Comparison of ENCODE assay signal across 19 cellular contexts in genomic region chr3:70990723-70991122, GRCh38.
DNase-seq lines count a peak whose midpoint lies in the region; ATAC-seq and TF ChIP-seq lines count a peak whose summit lies in the region.
"Had no signal": no experiment of that assay in that cellular context is flagged by ENCODE, and none has a peak within 500 bp of the region (broad histone marks: within the 10 kb centered on the region; RNA-seq: fewer than 3 reads in every experiment).

No MANE protein-coding gene starts in this region.

- WGBS in heart right ventricle, 2 donors = 86 to 87% methylated on average over 5 of the region's 5 CpGs

- no peaks in the 10 kb centered on the region for H3K9me3 ChIP-seq in heart right ventricle
- H3K9me3 ChIP-seq in muscle layer of duodenum (ENCODE audit: control insufficient read depth in 1 of 2, low read length in 2 of 2) = no peaks in the 10 kb centered on the region
- H3K9me3 ChIP-seq in vagina = no peaks in the 10 kb centered on the region
- H3K9me3 ChIP-seq: neutrophil had no signal

- peaks cover 70% of the 10 kb centered on the region for H3K4me1 Mint-ChIP-seq in activated naive CD8-positive, alpha-beta T cell (ENCODE audit: low read depth)

- intact Hi-C loops in heart right ventricle (cut with DNase I) = no loop called here
- intact Hi-C loops in Right ventricle myocardium superior (cut with DNase I) = no loop called here
- intact Hi-C loops in vagina (cut with DNase I) = no loop called here

- H3K27me3 ChIP-seq in heart right ventricle (no peaks in the 10 kb centered on the region), muscle layer of duodenum (ENCODE audit: low read depth, low read length) (no peaks in the 10 kb centered on the region), vagina (no peaks in the 10 kb centered on the region)
- H3K27me3 ChIP-seq: neutrophil had no signal

- H3K4me3 ChIP-seq in heart right ventricle (no peak overlapping the region), muscle layer of duodenum (ENCODE audit: low read depth in 1 of 2, low read length in 2 of 2) (no peak overlapping the region), vagina (no peak overlapping the region)

- TF ChIP-seq CTCF in heart right ventricle (IDR thresholded peaks at IDR 0.05) = no peak
- no peak for TF ChIP-seq CTCF in vagina (IDR thresholded peaks at IDR 0.05)

- peaks cover 25% of the 10 kb centered on the region for H3K36me3 Mint-ChIP-seq in activated naive CD8-positive, alpha-beta T cell

- no peak for DNase-seq in heart right ventricle
- DNase-seq in Right ventricle myocardium superior = no peak
- DNase-seq in vagina (ENCODE audit: extremely low spot score in 2 of 2) = no peak
- no peak for DNase-seq in stimulated activated CD4-positive, alpha-beta T cell treated with anti-CD3 and anti-CD28 coated beads, Interleukin-4, amount 100 ng/mL, for 1 hour
- no peak for DNase-seq in NCI-H1436 treated with DMSO at 0.1 percent for 48 hours (lab: John Stamatoyannopoulos, UW)
- DNase-seq: activated CD4-positive, CD25-positive, alpha-beta regulatory T cell; activated gamma-delta T cell treated with Interleukin-2 at 50 U/mL for 16 hours; cortex of kidney; GF-D8; left colon; NCI-H1417 treated with DMSO at 0.1 percent for 48 hours; NCI-H526; SIG-M5; stimulated activated CD4-positive, alpha-beta T cell treated with anti-CD3 and anti-CD28 coated beads, Interleukin-4, amount 100 ng/mL, for 4 hours had no signal

- no peak for ATAC-seq in heart right ventricle
- no peak for ATAC-seq in Right ventricle myocardium superior (ENCODE audit: poor library complexity)
- no peak for ATAC-seq in HG03097 (IDR thresholded peaks at IDR 0.05; ENCODE audit: low FRiP score, unreplicated experiment)
- ATAC-seq: left colon had no signal

- no peaks in the 10 kb centered on the region for H3K9me3 Mint-ChIP-seq in activated naive CD8-positive, alpha-beta T cell (ENCODE audit: low read depth)

- H3K4me1 ChIP-seq in heart right ventricle = peaks cover 0 to 47% (median 27%) of the 10 kb centered on the region in 9 donors
- peaks cover 0 to 15% of the 10 kb centered on the region in 2 donors for H3K4me1 ChIP-seq in muscle layer of duodenum (ENCODE audit: control insufficient read depth in 1 of 2, insufficient read depth in 2 of 2, low read length in 2 of 2)
- peaks cover 28% of the 10 kb centered on the region for H3K4me1 ChIP-seq in vagina

- peak overlapping the region; percentile 91 for H3K27ac Mint-ChIP-seq in activated naive CD8-positive, alpha-beta T cell

- TF ChIP-seq POLR2A in vagina (IDR thresholded peaks at IDR 0.05) = no peak

- H3K27ac ChIP-seq in heart right ventricle (peak overlapping the region in 6 of 10 donors; percentile 32 to 65 (median 45)), muscle layer of duodenum (ENCODE audit: low read length) (peak overlapping the region; percentile 59), vagina (peak overlapping the region; percentile 2)
- H3K27ac ChIP-seq: HL-60, neutrophil had no signal

- H3K4me3 Mint-ChIP-seq in activated naive CD8-positive, alpha-beta T cell = peak overlapping the region; percentile 36

- no peaks in the 10 kb centered on the region for H3K27me3 Mint-ChIP-seq in activated naive CD8-positive, alpha-beta T cell

- H3K36me3 ChIP-seq in heart right ventricle (peaks cover 0 to 77% (median 33%) of the 10 kb centered on the region in 9 donors), muscle layer of duodenum (ENCODE audit: control insufficient read depth in 1 of 2, insufficient read depth in 2 of 2, low read length in 2 of 2) (peaks cover 27 to 45% of the 10 kb centered on the region in 2 donors), vagina (peaks cover 0 to 23% of the 10 kb centered on the region in 2 donors)

Comparison
In these comparisons a context has a peak if more than half of its experiments do, and no peak if none do; other contexts are left out.
1. H3K27ac ChIP-seq: peak in every context shown above with its lines; median percentile 59 in muscle layer of duodenum; 45 in heart right ventricle; 2 in vagina.